Comparison of ENCODE assay signal across 1 cellular context in genomic region chr6:89495961-89496535, GRCh38.
TF ChIP-seq lines count a peak whose summit lies in the region.

No MANE protein-coding gene starts in this region.

TF ChIP-seq in K562, 482 proteins besides CTCF, POLR2A, EP300 and RAD21 (continued from another document and continues in another):
- no peak for TF ChIP-seq ZNF609 (CRISPR knock-in tag; IDR thresholded peaks at IDR 0.05; ENCODE audit: borderline replicate concordance)
- TF ChIP-seq MITF (IDR thresholded peaks at IDR 0.05) = no peak
- no peak for TF ChIP-seq MLX (CRISPR knock-in tag; conservative IDR thresholded peaks at IDR 0.05)
- no peak for TF ChIP-seq ZSCAN32 (CRISPR knock-in tag; IDR thresholded peaks at IDR 0.05)
- no peak for TF ChIP-seq HMBOX1 (IDR thresholded peaks at IDR 0.05)
- TF ChIP-seq IRF1 (CRISPR knock-in tag; IDR thresholded peaks at IDR 0.05; ENCODE audit: borderline replicate concordance) = no peak
- TF ChIP-seq MECOM (CRISPR knock-in tag; IDR thresholded peaks at IDR 0.05) = no peak
- peak; percentile 73; the same call in 1 of the 2 replicates for TF ChIP-seq FOXJ2 (tag; IDR thresholded peaks at IDR 0.05)
- no peak for TF ChIP-seq ZNF551 (CRISPR knock-in tag; IDR thresholded peaks at IDR 0.05)
- TF ChIP-seq ZBTB12 (CRISPR knock-in tag; IDR thresholded peaks at IDR 0.05) = no peak
- no peak for TF ChIP-seq U2AF2 (optimal IDR thresholded peaks at IDR 0.05; ENCODE audit: low read depth, low read length)
- TF ChIP-seq ELK3 (CRISPR knock-in tag; IDR thresholded peaks at IDR 0.05) = no peak
- TF ChIP-seq RAD51 (IDR thresholded peaks at IDR 0.05; ENCODE audit: borderline replicate concordance, low read depth) = no peak
- no peak for TF ChIP-seq DDX20 (tag; IDR thresholded peaks at IDR 0.05; ENCODE audit: low read depth)
- TF ChIP-seq DIDO1 (tag; IDR thresholded peaks at IDR 0.05; ENCODE audit: low read depth) = 0 out of 2 replicates have a peak, but pooled peaks have one; percentile 22
- no peak for TF ChIP-seq RFX1 (IDR thresholded peaks at IDR 0.05)
- peak; percentile 44; the same call in 1 of the 2 replicates for TF ChIP-seq FOSL1 (tag; conservative IDR thresholded peaks at IDR 0.05)
- 0 out of 6 replicates have a peak, but pooled peaks of 1 of the 3 experiments have one; percentile 23 for TF ChIP-seq ZBTB11 (CRISPR knock-in tag; IDR thresholded peaks at IDR 0.05)
- no peak for TF ChIP-seq CREB1 (IDR thresholded peaks at IDR 0.05)
- TF ChIP-seq CREB1 (CRISPR knock-in tag; IDR thresholded peaks at IDR 0.05) = no peak
- no peak for TF ChIP-seq CREB5 (CRISPR knock-in tag; IDR thresholded peaks at IDR 0.05)
- no peak for TF ChIP-seq CCNT2 (IDR thresholded peaks at IDR 0.05; ENCODE audit: borderline replicate concordance, extremely low read depth, insufficient read length, low read depth, low read length)
- no peak for TF ChIP-seq CEBPZ (IDR thresholded peaks at IDR 0.05; ENCODE audit: borderline replicate concordance, low read depth, low read length)
- no peak for TF ChIP-seq ZNF212 (CRISPR knock-in tag; IDR thresholded peaks at IDR 0.05)
- no peak for TF ChIP-seq ZNF431 (CRISPR knock-in tag; IDR thresholded peaks at IDR 0.05)
- no peak for TF ChIP-seq MCM3 (IDR thresholded peaks at IDR 0.05)
- TF ChIP-seq LCOR (CRISPR knock-in tag; IDR thresholded peaks at IDR 0.05) = no peak
- no peak for TF ChIP-seq BRF1 (IDR thresholded peaks at IDR 0.05; ENCODE audit: borderline replicate concordance, extremely low read depth, insufficient read length)
- no peak for TF ChIP-seq GTF2B (IDR thresholded peaks at IDR 0.05; ENCODE audit: extremely low read depth, insufficient read length)
- TF ChIP-seq SRSF9 (IDR thresholded peaks at IDR 0.05; ENCODE audit: borderline replicate concordance, low read depth, low read length) = no peak
- no peak for TF ChIP-seq SPI1 (IDR thresholded peaks at IDR 0.05; ENCODE audit: borderline replicate concordance, low read depth, low read length)
- TF ChIP-seq ZNF274 (IDR thresholded peaks at IDR 0.05; ENCODE audit: borderline replicate concordance, low read depth, low read length) = no peak
- TF ChIP-seq HDAC1 (IDR thresholded peaks at IDR 0.05) = no peak
- TF ChIP-seq NCOA6 (IDR thresholded peaks at IDR 0.05) = no peak
- TF ChIP-seq TRIM24 (IDR thresholded peaks at IDR 0.05) = no peak
- TF ChIP-seq TCF15 (CRISPR knock-in tag; IDR thresholded peaks at IDR 0.05) = no peak
- TF ChIP-seq MYNN (IDR thresholded peaks at IDR 0.05) = 0 out of 2 replicates have a peak, but pooled peaks have one; percentile 14
- no peak for TF ChIP-seq MYNN (CRISPR knock-in tag; IDR thresholded peaks at IDR 0.05)
- no peak for TF ChIP-seq ZNF143 (CRISPR knock-in tag; IDR thresholded peaks at IDR 0.05)
- TF ChIP-seq NR1H2 (CRISPR knock-in tag; IDR thresholded peaks at IDR 0.05) = no peak
